36 cellular contexts compared by ENCODE assay signal in the genomic region with DNA sequence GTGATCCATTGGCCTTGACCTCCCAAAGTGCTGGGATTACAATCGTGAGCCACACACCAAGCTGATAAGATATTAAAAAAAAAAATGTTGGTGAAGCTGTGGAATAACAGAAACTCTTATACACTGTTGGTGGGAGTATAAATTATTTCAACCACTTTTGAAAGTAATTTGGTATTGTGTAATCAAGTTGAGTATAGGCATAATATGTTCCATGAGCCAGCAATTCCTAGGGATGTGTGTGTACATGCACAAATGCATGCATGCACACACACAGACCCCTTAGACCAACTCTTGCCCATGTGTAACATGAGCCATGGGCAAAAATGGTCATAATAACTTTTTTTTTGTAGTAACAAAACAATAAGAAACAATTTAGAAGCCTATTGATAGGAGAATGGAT.
"Had no signal": no experiment of that assay in that cellular context is flagged by ENCODE, and none has a peak within 500 bp of the region (broad histone marks: within the 10 kb centered on the region; RNA-seq: fewer than 3 reads in every experiment).

No MANE protein-coding gene starts in this region.

- H3K4me3 ChIP-seq: MG63 had no signal

- H3K27me3 ChIP-seq: MG63 had no signal

- H3K9me3 ChIP-seq: MG63 had no signal

- DNase-seq: Karpas-422, Kasumi-1, MG63, MM.1S, MV-4-11, NCI-H1048, NCI-H1092, NCI-H1092 treated with DMSO at 0.1 percent for 48 hours, NCI-H1105, NCI-H1105 treated with DMSO at 0.1 percent for 48 hours, NCI-H1417, NCI-H1417 treated with DMSO at 0.1 percent for 48 hours, NCI-H1436, NCI-H1436 treated with DMSO at 0.1 percent for 48 hours, NCI-H146, NCI-H1694, NCI-H1694 treated with DMSO at 0.1 percent for 48 hours, NCI-H187, NCI-H187 treated with DMSO at 0.1 percent for 48 hours, NCI-H1930, NCI-H2029, NCI-H2029 treated with DMSO at 0.1 percent for 48 hours, NCI-H2081, NCI-H2081 treated with DMSO at 0.1 percent for 48 hours, NCI-H2107, NCI-H2171, NCI-H2171 treated with DMSO at 0.1 percent for 48 hours, NCI-H2227 treated with DMSO at 0.1 percent for 48 hours, NCI-H226, NCI-H345, NCI-H446, NCI-H446 treated with DMSO at 0.1 percent for 48 hours, NCI-H510A, NCI-H510A treated with DMSO at 0.1 percent for 48 hours, NCI-H524, NCI-H524 treated with DMSO at 0.1 percent for 48 hours had no signal

- H3K36me3 ChIP-seq: MG63 had no signal
